In genomic region chr12:55942577-55943136, GRCh38 we compare ENCODE assay signal across 26 cellular contexts.
DNase-seq lines count a peak whose midpoint lies in the region; ATAC-seq lines count a peak whose summit lies in the region.
"Had no signal": no experiment of that assay in that cellular context is flagged by ENCODE, and none has a peak within 500 bp of the region (broad histone marks: within the 10 kb centered on the region; RNA-seq: fewer than 3 reads in every experiment).

No MANE protein-coding gene starts in this region.

- peak overlapping the region; percentile 23 for H3K27ac ChIP-seq in epithelial cell of prostate
- H3K27ac ChIP-seq: ascending aorta, parathyroid adenoma, right atrium auricular region, SJCRH30, testis had no signal

- H3K9me3 Mint-ChIP-seq in T-helper 2 cell treated with Interferon-gamma antibody and Interleukin-4, amounts not matched to agents 5 μg/mL and 100 μg/mL, for 36 hours: no peaks in the 10 kb centered on the region
- H3K9me3 Mint-ChIP-seq in stimulated activated naive CD8-positive, alpha-beta T cell treated with anti-CD3 and anti-CD28 coated beads, Interleukin-15, Interleukin-2, amounts not matched to agents 100 ng/mL and 50 ng/mL, for 24 hours: no peaks in the 10 kb centered on the region
- H3K9me3 Mint-ChIP-seq: dendritic cell treated with granulocyte-macrophage colony-stimulating factor and Interleukin-4, amounts not matched to agents 40 ng/mL and 50 ng/mL, for 4 days; neural crest cell; stimulated activated memory B cell treated with anti-CD40 and anti-IgM and Interleukin-4, amounts not matched to agents 10 μg/mL and 1 μg/mL and 100 μg/mL, for 72 hours had no signal

- H3K27me3 Mint-ChIP-seq in T-helper 2 cell treated with Interferon-gamma antibody and Interleukin-4, amounts not matched to agents 5 μg/mL and 100 μg/mL, for 36 hours (ENCODE audit: low read depth): no peaks in the 10 kb centered on the region
- no peaks in the 10 kb centered on the region for H3K27me3 Mint-ChIP-seq in stimulated activated naive CD8-positive, alpha-beta T cell treated with anti-CD3 and anti-CD28 coated beads, Interleukin-15, Interleukin-2, amounts not matched to agents 100 ng/mL and 50 ng/mL, for 24 hours
- H3K27me3 Mint-ChIP-seq: dendritic cell treated with granulocyte-macrophage colony-stimulating factor and Interleukin-4, amounts not matched to agents 40 ng/mL and 50 ng/mL, for 4 days; stimulated activated memory B cell treated with anti-CD40 and anti-IgM and Interleukin-4, amounts not matched to agents 10 μg/mL and 1 μg/mL and 100 μg/mL, for 72 hours had no signal

- no peak for DNase-seq in T-helper 2 cell treated with Interferon-gamma antibody and Interleukin-4, amounts not matched to agents 5 μg/mL and 100 μg/mL, for 36 hours (ENCODE audit: low spot score)
- no peak for DNase-seq in T-helper 2 cell
- no peak for DNase-seq in stimulated activated naive CD8-positive, alpha-beta T cell treated with anti-CD3 and anti-CD28 coated beads, Interleukin-15, Interleukin-2, amounts not matched to agents 100 U/mL and 50 U/mL, for 24 hours
- DNase-seq in epithelial cell of prostate (ENCODE audit: low read depth, low spot score): no peak
- DNase-seq in central memory CD4-positive, alpha-beta T cell: no peak
- no peak for DNase-seq in NCI-H748 (lab: John Stamatoyannopoulos, UW; ENCODE audit: unreplicated experiment)
- DNase-seq in NCI-H146 treated with DMSO at 0.1 percent for 48 hours (lab: John Stamatoyannopoulos, UW; ENCODE audit: unreplicated experiment): no peak
- DNase-seq: activated CD4-positive, CD25-positive, alpha-beta regulatory T cell treated with anti-CD3 and anti-CD28 coated beads, Interleukin-2, amount 50 U/mL, for 72 hours; activated gamma-delta T cell; DMS153; GOT3; Karpas-422; mammary epithelial cell; NCI-H1436; NCI-H345; NCI-H748 treated with DMSO at 0.1 percent for 48 hours; SJCRH30; stimulated activated CD4-positive, alpha-beta T cell treated with anti-CD3 and anti-CD28 coated beads, Interleukin-4, amount 100 ng/mL, for 24 hours; testis had no signal

- peak overlapping the region; percentile 12 for H3K27ac Mint-ChIP-seq in T-helper 2 cell treated with Interferon-gamma antibody and Interleukin-4, amounts not matched to agents 5 μg/mL and 100 μg/mL, for 36 hours
- H3K27ac Mint-ChIP-seq in stimulated activated naive CD8-positive, alpha-beta T cell treated with anti-CD3 and anti-CD28 coated beads, Interleukin-15, Interleukin-2, amounts not matched to agents 100 ng/mL and 50 ng/mL, for 24 hours: peak overlapping the region; percentile 45
- H3K27ac Mint-ChIP-seq: dendritic cell treated with granulocyte-macrophage colony-stimulating factor and Interleukin-4, amounts not matched to agents 40 ng/mL and 50 ng/mL, for 4 days; stimulated activated memory B cell treated with anti-CD40 and anti-IgM and Interleukin-4, amounts not matched to agents 10 μg/mL and 1 μg/mL and 100 μg/mL, for 72 hours had no signal

- ATAC-seq in stimulated activated naive CD8-positive, alpha-beta T cell treated with anti-CD3 and anti-CD28 coated beads, Interleukin-15, Interleukin-2, amounts not matched to agents 100 U/mL and 50 U/mL, for 24 hours: no peak
- ATAC-seq: stimulated activated memory B cell treated with anti-CD40 and anti-IgM and Interleukin-4, amounts not matched to agents 10 μg/mL and 1 μg/mL and 100 μg/mL, for 72 hours had no signal

- peaks cover 87% of the 10 kb centered on the region for H3K36me3 Mint-ChIP-seq in T-helper 2 cell treated with Interferon-gamma antibody and Interleukin-4, amounts not matched to agents 5 μg/mL and 100 μg/mL, for 36 hours (ENCODE audit: low read depth)
- peaks cover 90% of the 10 kb centered on the region for H3K36me3 Mint-ChIP-seq in stimulated activated naive CD8-positive, alpha-beta T cell treated with anti-CD3 and anti-CD28 coated beads, Interleukin-15, Interleukin-2, amounts not matched to agents 100 ng/mL and 50 ng/mL, for 24 hours (ENCODE audit: low read depth)

- peaks cover 37% of the 10 kb centered on the region for H3K4me1 Mint-ChIP-seq in T-helper 2 cell treated with Interferon-gamma antibody and Interleukin-4, amounts not matched to agents 5 μg/mL and 100 μg/mL, for 36 hours (ENCODE audit: low read depth)
- peaks cover 75% of the 10 kb centered on the region for H3K4me1 Mint-ChIP-seq in stimulated activated naive CD8-positive, alpha-beta T cell treated with anti-CD3 and anti-CD28 coated beads, Interleukin-15, Interleukin-2, amounts not matched to agents 100 ng/mL and 50 ng/mL, for 24 hours (ENCODE audit: low read depth)

- H3K4me3 Mint-ChIP-seq in T-helper 2 cell treated with Interferon-gamma antibody and Interleukin-4, amounts not matched to agents 5 μg/mL and 100 μg/mL, for 36 hours: no peak overlapping the region
- no peak overlapping the region for H3K4me3 Mint-ChIP-seq in stimulated activated naive CD8-positive, alpha-beta T cell treated with anti-CD3 and anti-CD28 coated beads, Interleukin-15, Interleukin-2, amounts not matched to agents 100 ng/mL and 50 ng/mL, for 24 hours
- H3K4me3 Mint-ChIP-seq: dendritic cell treated with granulocyte-macrophage colony-stimulating factor and Interleukin-4, amounts not matched to agents 40 ng/mL and 50 ng/mL, for 4 days; neural crest cell; stimulated activated memory B cell treated with anti-CD40 and anti-IgM and Interleukin-4, amounts not matched to agents 10 μg/mL and 1 μg/mL and 100 μg/mL, for 72 hours had no signal
